ENCODE assay signal across 1 cellular context in genomic region chr4:123896446-123897071, GRCh38.
TF ChIP-seq lines count a peak whose summit lies in the region.

No MANE protein-coding gene starts in this region.

TF ChIP-seq in GM23338, 12 proteins besides CTCF, POLR2A, EP300 and RAD21 (continued from another document):
- TF ChIP-seq CREB1 (CRISPR knock-in tag; IDR thresholded peaks at IDR 0.05; ENCODE audit: low read depth) = no peak
- no peak for TF ChIP-seq JUNB (IDR thresholded peaks at IDR 0.05; ENCODE audit: unreplicated experiment)
- no peak for TF ChIP-seq NANOG (IDR thresholded peaks at IDR 0.05; ENCODE audit: borderline replicate concordance)
- TF ChIP-seq ZNF331 (CRISPR knock-in tag; IDR thresholded peaks at IDR 0.05; ENCODE audit: low read depth) = no peak
- TF ChIP-seq STAT1 (IDR thresholded peaks at IDR 0.05; ENCODE audit: unreplicated experiment) = no peak
- no peak for TF ChIP-seq EZH2 (IDR thresholded peaks at IDR 0.05; ENCODE audit: low read depth, unreplicated experiment)
- no peak for TF ChIP-seq ZNF462 (CRISPR knock-in tag; IDR thresholded peaks at IDR 0.05)
- TF ChIP-seq REST (IDR thresholded peaks at IDR 0.05; ENCODE audit: unreplicated experiment) = no peak
- no peak for TF ChIP-seq POLR2AphosphoS5 (IDR thresholded peaks at IDR 0.05; ENCODE audit: low read depth)
- TF ChIP-seq EZH2phosphoT487 (IDR thresholded peaks at IDR 0.05; ENCODE audit: unreplicated experiment) = no peak
- TF ChIP-seq ZNF114 (CRISPR knock-in tag; IDR thresholded peaks at IDR 0.05) = no peak
TF ChIP-seq in GM23338: peak in this region for 0.
